In genomic region chr4:95209942-95210341, GRCh38 we compare ENCODE assay signal across 25 cellular contexts.
"Had no signal": no experiment of that assay in that cellular context is flagged by ENCODE, and none has a peak within 500 bp of the region (broad histone marks: within the 10 kb centered on the region; RNA-seq: fewer than 3 reads in every experiment).

No MANE protein-coding gene starts in this region.

- H3K27me3 ChIP-seq: ascending aorta, body of pancreas had no signal

- DNase-seq: activated B cell treated with CpG ODN at 0.5 μM for 24 hours; activated CD4-positive, alpha-beta T cell treated with anti-CD3 and anti-CD28 coated beads for 1 hour; activated CD4-positive, alpha-beta T cell treated with anti-CD3 and anti-CD28 coated beads, Interleukin-2, amount 10 ng/mL, durations not matched to agents 24 days and 14 days; activated CD4-positive, alpha-beta T cell treated with anti-CD3 and anti-CD28 coated beads, Interleukin-2, amount 50 U/mL, for 48 hours; activated CD8-positive, alpha-beta memory T cell treated with anti-CD3 and anti-CD28 coated beads, Interleukin-2, amount 10 ng/mL, durations not matched to agents 7 days and 5 days; activated effector memory CD4-positive, alpha-beta T cell treated with anti-CD3 and anti-CD28 coated beads, Interleukin-2, amount 50 U/mL, for 16 hours; activated naive CD4-positive, alpha-beta T cell treated with Interleukin-2 at 50 U/mL for 16 hours; activated naive CD8-positive, alpha-beta T cell treated with anti-CD3 and anti-CD28 coated beads, Interleukin-2, amount 50 U/mL, for 24 hours; activated T-cell treated with anti-CD3 and anti-CD28 coated beads, Interleukin-2, amount 50 U/mL, for 4 hours; amniotic stem cell; body of pancreas; KBM-7; NCI-H1048; NCI-H1417; NCI-H1930; NCI-H345; NCI-H510A; NCI-H774; SIG-M5; T-cell; T-helper 2 cell; T1000 had no signal

- H3K4me1 ChIP-seq: ascending aorta, body of pancreas had no signal

- H3K9me3 ChIP-seq: ascending aorta, body of pancreas had no signal

- H3K36me3 ChIP-seq: ascending aorta had no signal

- ATAC-seq: activated CD8-positive, alpha-beta memory T cell treated with anti-CD3 and anti-CD28 coated beads, Interleukin-2, amount 10 ng/mL, durations not matched to agents 7 days and 5 days; activated naive CD4-positive, alpha-beta T cell treated with anti-CD3 and anti-CD28 coated beads, Interleukin-2, amount 50 U/mL, for 72 hours; activated naive CD8-positive, alpha-beta T cell treated with anti-CD3 and anti-CD28 coated beads, Interleukin-2, amount 50 U/mL, for 24 hours; activated T-cell treated with anti-CD3 and anti-CD28 coated beads, Interleukin-2, amount 50 U/mL, for 4 hours; body of pancreas; T-cell had no signal

- H3K4me3 ChIP-seq: ascending aorta, body of pancreas, SK-N-MC had no signal

- H3K27ac ChIP-seq: ascending aorta, body of pancreas, SK-N-MC had no signal
